Comparison of ENCODE assay signal across 9 cellular contexts in the genomic region with DNA sequence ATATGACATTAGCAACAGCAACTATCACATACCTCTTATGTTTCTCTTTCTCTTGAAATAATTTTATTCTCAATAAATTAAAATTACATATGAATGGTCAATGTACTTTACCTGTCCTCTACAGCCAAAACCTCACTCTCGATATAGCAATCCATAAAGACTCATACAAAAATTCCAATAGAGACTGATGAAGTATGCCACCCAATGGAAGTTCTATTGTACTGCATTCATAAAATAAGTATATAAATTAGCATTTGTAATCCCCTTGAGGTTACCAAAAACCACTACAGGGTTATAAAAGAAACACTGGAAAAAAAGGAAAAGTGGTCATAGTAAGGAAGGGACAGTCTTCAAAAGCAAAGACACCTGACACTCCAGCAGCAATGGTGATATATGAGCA. TPM values are rescaled to one million over a fixed set of nuclear protein-coding genes. Genes with fewer than 3 reads are reported as not detected.
DNase-seq lines count a peak whose midpoint lies in the region; ATAC-seq and TF ChIP-seq lines count a peak whose summit lies in the region.
"Had no signal": no experiment of that assay in that cellular context is flagged by ENCODE, and none has a peak within 500 bp of the region (broad histone marks: within the 10 kb centered on the region; RNA-seq: fewer than 3 reads in every experiment).

No MANE protein-coding gene starts in this region.

- no peaks in the 10 kb centered on the region for H3K9me3 Mint-ChIP-seq in HFFc6
- H3K9me3 Mint-ChIP-seq in activated T-helper 2 cell treated with anti-CD3 and anti-CD28 coated beads, Interferon-gamma antibody, Interleukin-2, Interleukin-4, amounts not matched to agents 10 μg/mL and 5 μg/mL and 100 μg/mL, durations not matched to agents 14 hours and 24 hours and 36 hours = no peaks in the 10 kb centered on the region

- TF ChIP-seq POLR2A in adrenal gland (IDR thresholded peaks at IDR 0.05) = no peak

- H3K27me3 ChIP-seq in adrenal gland = no peaks in the 10 kb centered on the region

- no peaks in the 10 kb centered on the region for H3K4me1 ChIP-seq in adrenal gland (replicated peaks in 1 of 2)

- H3K4me3 ChIP-seq in adrenal gland = no peak overlapping the region

- H3K27ac Mint-ChIP-seq in HFFc6 = no peak overlapping the region
- no peak overlapping the region for H3K27ac Mint-ChIP-seq in activated T-helper 2 cell treated with anti-CD3 and anti-CD28 coated beads, Interferon-gamma antibody, Interleukin-2, Interleukin-4, amounts not matched to agents 10 μg/mL and 5 μg/mL and 100 μg/mL, durations not matched to agents 14 hours and 24 hours and 36 hours

- H3K36me3 ChIP-seq in adrenal gland (replicated peaks in 1 of 2) = peaks cover 0 to 3% of the 10 kb centered on the region in 2 donors

- DNase-seq in AG09319 (ENCODE audit: extremely low read depth, low read depth) = no peak
- peak; percentile 7 for DNase-seq in HFFc6
- no peak for DNase-seq in adrenal gland
- DNase-seq in kidney glomerular epithelial cell (lab: John Stamatoyannopoulos, UW) = peak; percentile 30
- no peak for DNase-seq in activated T-helper 2 cell treated with anti-CD3 and anti-CD28 coated beads, Interferon-gamma antibody, Interleukin-2, Interleukin-4, amounts not matched to agents 10 μg/mL and 5 μg/mL and 100 μg/mL, durations not matched to agents 14 hours and 24 hours and 36 hours (ENCODE audit: low spot score)
- DNase-seq: NCI-H2171 had no signal

- ATAC-seq in GM19328 (IDR thresholded peaks at IDR 0.05; ENCODE audit: unreplicated experiment) = no peak
- ATAC-seq in HG03025 (IDR thresholded peaks at IDR 0.05; ENCODE audit: low FRiP score, unreplicated experiment) = no peak
- ATAC-seq in HG02885 (IDR thresholded peaks at IDR 0.05; ENCODE audit: poor library complexity, unreplicated experiment) = no peak

- H3K36me3 Mint-ChIP-seq in HFFc6 (ENCODE audit: low read depth) = no peaks in the 10 kb centered on the region; the same call in 1 of the 2 replicates
- H3K36me3 Mint-ChIP-seq in activated T-helper 2 cell treated with anti-CD3 and anti-CD28 coated beads, Interferon-gamma antibody, Interleukin-2, Interleukin-4, amounts not matched to agents 10 μg/mL and 5 μg/mL and 100 μg/mL, durations not matched to agents 14 hours and 24 hours and 36 hours (ENCODE audit: low read depth) = no peaks in the 10 kb centered on the region

- H3K27ac ChIP-seq in adrenal gland = no peak overlapping the region

- WGBS in adrenal gland, 4 donors = 4 to 43% (median 26%) methylated on average over 1 of the region's 1 CpG

- no peak overlapping the region for H3K4me3 Mint-ChIP-seq in HFFc6
- no peak overlapping the region for H3K4me3 Mint-ChIP-seq in activated T-helper 2 cell treated with anti-CD3 and anti-CD28 coated beads, Interferon-gamma antibody, Interleukin-2, Interleukin-4, amounts not matched to agents 10 μg/mL and 5 μg/mL and 100 μg/mL, durations not matched to agents 14 hours and 24 hours and 36 hours (ENCODE audit: low read depth)

- TF ChIP-seq CTCF in AG09319 (IDR thresholded peaks at IDR 0.05; ENCODE audit: low read depth, low read length) (peak; percentile 37), HFFc6 (IDR thresholded peaks at IDR 0.05) (peak; percentile 70), adrenal gland (IDR thresholded peaks at IDR 0.05) (peak; percentile 36 to 54 (median 48))

- H3K27me3 Mint-ChIP-seq in HFFc6 (ENCODE audit: insufficient read depth) = no peaks in the 10 kb centered on the region; the same call in 1 of the 2 replicates
- H3K27me3 Mint-ChIP-seq in activated T-helper 2 cell treated with anti-CD3 and anti-CD28 coated beads, Interferon-gamma antibody, Interleukin-2, Interleukin-4, amounts not matched to agents 10 μg/mL and 5 μg/mL and 100 μg/mL, durations not matched to agents 14 hours and 24 hours and 36 hours (ENCODE audit: low read depth) = no peaks in the 10 kb centered on the region

- peaks cover 38% of the 10 kb centered on the region for H3K4me1 Mint-ChIP-seq in HFFc6 (ENCODE audit: low read depth)
- no peaks in the 10 kb centered on the region for H3K4me1 Mint-ChIP-seq in activated T-helper 2 cell treated with anti-CD3 and anti-CD28 coated beads, Interferon-gamma antibody, Interleukin-2, Interleukin-4, amounts not matched to agents 10 μg/mL and 5 μg/mL and 100 μg/mL, durations not matched to agents 14 hours and 24 hours and 36 hours (ENCODE audit: low read depth)

- H3K9me3 ChIP-seq in adrenal gland (replicated peaks in 1 of 3) = no peaks in the 10 kb centered on the region

- intact Hi-C loops in adrenal gland (cut with DNase I) = loop anchor here in 1 of 2 donors (5.0 kb wide), 1 partner anchor 56 kb away; no protein-coding TSS in a partner anchor
- intact Hi-C loops in activated T-helper 2 cell treated with anti-CD3 and anti-CD28 coated beads, Interferon-gamma antibody, Interleukin-2, Interleukin-4, amounts not matched to agents 10 μg/mL and 5 μg/mL and 100 μg/mL, durations not matched to agents 14 hours and 24 hours and 36 hours (cut with micrococcal nuclease) = loop anchor here (2.0 kb wide), 1 partner anchor 54 kb away; no protein-coding TSS in a partner anchor

RNA-seq across cellular contexts. Expression of gene CLDN2, which starts 32.8 kb away (rescaled TPM):
- not detected for total RNA-seq in HFFc6 (2021; fragmentation: NEBNext Ultra II Directional; extraction: Animal tissue kit (Norgen Biotek cat#: 25700))
- total RNA-seq in adrenal gland = 1 to 10 TPM in 7 of 8 donors, under 1 TPM in 1; 0.74 to 10.0 (median 1.5) TPM
- polyA plus RNA-seq in adrenal gland = 1 to 10 TPM; 1.8 to 6.2 (median 1.9) TPM
- total RNA-seq in activated T-helper 2 cell treated with anti-CD3 and anti-CD28 coated beads, Interferon-gamma antibody, Interleukin-2, Interleukin-4, amounts not matched to agents 10 μg/mL and 5 μg/mL and 100 μg/mL, durations not matched to agents 14 hours and 24 hours and 36 hours = not detected in 2 replicates

RNA-seq across cellular contexts. Expression of gene MORC4, which starts 47.0 kb away (rescaled TPM):
- total RNA-seq in HFFc6 (2021; fragmentation: NEBNext Ultra II Directional; extraction: Animal tissue kit (Norgen Biotek cat#: 25700)) = 10 to 100 TPM; 23.6 to 27.7 (median 25.4) TPM
- 10 to 100 TPM; 30.6 to 50.7 (median 36.3) TPM for total RNA-seq in adrenal gland
- 10 to 100 TPM; 13.4 to 44.7 (median 22.7) TPM for polyA plus RNA-seq in adrenal gland
- 5.6 and 5.7 TPM in 2 replicates for total RNA-seq in activated T-helper 2 cell treated with anti-CD3 and anti-CD28 coated beads, Interferon-gamma antibody, Interleukin-2, Interleukin-4, amounts not matched to agents 10 μg/mL and 5 μg/mL and 100 μg/mL, durations not matched to agents 14 hours and 24 hours and 36 hours

RNA-seq across cellular contexts. Expression of gene RIPPLY1, which starts 49.8 kb away (rescaled TPM):
- total RNA-seq in HFFc6 (2021; fragmentation: NEBNext Ultra II Directional; extraction: Animal tissue kit (Norgen Biotek cat#: 25700)) = not detected
- under 1 TPM in 1 of 8 donors, not detected in 7; 0.25 TPM for total RNA-seq in adrenal gland
- polyA plus RNA-seq in adrenal gland = under 1 TPM in 2 of 3 donors, not detected in 1; 0.34 to 0.80 TPM
- total RNA-seq in activated T-helper 2 cell treated with anti-CD3 and anti-CD28 coated beads, Interferon-gamma antibody, Interleukin-2, Interleukin-4, amounts not matched to agents 10 μg/mL and 5 μg/mL and 100 μg/mL, durations not matched to agents 14 hours and 24 hours and 36 hours = not detected in 2 replicates

Comparison
In these comparisons a context has a peak if more than half of its experiments do, and no peak if none do; other contexts are left out.
1. DNase-seq: peak in HFFc6 (single experiment) and kidney glomerular epithelial cell (single experiment); none in AG09319 (single experiment), adrenal gland (0 of 7) and activated T-helper 2 cell treated with anti-CD3 and anti-CD28 coated beads, Interferon-gamma antibody, Interleukin-2, Interleukin-4, amounts not matched to agents 10 μg/mL and 5 μg/mL and 100 μg/mL, durations not matched to agents 14 hours and 24 hours and 36 hours (single experiment).
2. Peak in every context shown above with its lines, with median percentiles within 50 percentile points of each other: CTCF ChIP-seq.